15 cellular contexts compared by ENCODE assay signal in genomic region chr7:111750168-111750715, GRCh38.
"Had no signal": no experiment of that assay in that cellular context is flagged by ENCODE, and none has a peak within 500 bp of the region (broad histone marks: within the 10 kb centered on the region; RNA-seq: fewer than 3 reads in every experiment).

No MANE protein-coding gene starts in this region.

- ATAC-seq: activated CD4-positive, alpha-beta T cell treated with anti-CD3 and anti-CD28 coated beads for 36 hours; activated naive CD4-positive, alpha-beta T cell treated with anti-CD3 and anti-CD28 coated beads, Interleukin-2, amount 50 U/mL, for 72 hours; gastrocnemius medialis; WTC11 had no signal

- H3K36me3 ChIP-seq: cardiac muscle cell, thyroid gland had no signal

- DNase-seq: activated CD4-positive, alpha-beta memory T cell treated with anti-CD3 and anti-CD28 coated beads for 36 hours; activated CD4-positive, alpha-beta T cell treated with anti-CD3 and anti-CD28 coated beads for 36 hours; activated gamma-delta T cell treated with Interleukin-2 at 50 U/mL for 16 hours; activated T-cell treated with anti-CD3 and anti-CD28 coated beads for 4 hours; amniotic stem cell; gastrocnemius medialis; head of caudate nucleus; retina; stimulated activated CD4-positive, alpha-beta T cell treated with anti-CD3 and anti-CD28 coated beads, Interleukin-2, amount 100 ng/mL, for 24 hours; stimulated activated naive CD4-positive, alpha-beta T cell treated with Interleukin-2 at 50 U/mL for 16 hours; thyroid gland had no signal

- H3K4me1 ChIP-seq: gastrocnemius medialis had no signal

- H3K9me3 ChIP-seq: gastrocnemius medialis, thyroid gland had no signal

- H3K4me3 ChIP-seq: cardiac muscle cell, gastrocnemius medialis, thyroid gland had no signal

- FAIRE-seq: TTC549 had no signal
